ENCODE assay signal across 8 cellular contexts in the genomic region with DNA sequence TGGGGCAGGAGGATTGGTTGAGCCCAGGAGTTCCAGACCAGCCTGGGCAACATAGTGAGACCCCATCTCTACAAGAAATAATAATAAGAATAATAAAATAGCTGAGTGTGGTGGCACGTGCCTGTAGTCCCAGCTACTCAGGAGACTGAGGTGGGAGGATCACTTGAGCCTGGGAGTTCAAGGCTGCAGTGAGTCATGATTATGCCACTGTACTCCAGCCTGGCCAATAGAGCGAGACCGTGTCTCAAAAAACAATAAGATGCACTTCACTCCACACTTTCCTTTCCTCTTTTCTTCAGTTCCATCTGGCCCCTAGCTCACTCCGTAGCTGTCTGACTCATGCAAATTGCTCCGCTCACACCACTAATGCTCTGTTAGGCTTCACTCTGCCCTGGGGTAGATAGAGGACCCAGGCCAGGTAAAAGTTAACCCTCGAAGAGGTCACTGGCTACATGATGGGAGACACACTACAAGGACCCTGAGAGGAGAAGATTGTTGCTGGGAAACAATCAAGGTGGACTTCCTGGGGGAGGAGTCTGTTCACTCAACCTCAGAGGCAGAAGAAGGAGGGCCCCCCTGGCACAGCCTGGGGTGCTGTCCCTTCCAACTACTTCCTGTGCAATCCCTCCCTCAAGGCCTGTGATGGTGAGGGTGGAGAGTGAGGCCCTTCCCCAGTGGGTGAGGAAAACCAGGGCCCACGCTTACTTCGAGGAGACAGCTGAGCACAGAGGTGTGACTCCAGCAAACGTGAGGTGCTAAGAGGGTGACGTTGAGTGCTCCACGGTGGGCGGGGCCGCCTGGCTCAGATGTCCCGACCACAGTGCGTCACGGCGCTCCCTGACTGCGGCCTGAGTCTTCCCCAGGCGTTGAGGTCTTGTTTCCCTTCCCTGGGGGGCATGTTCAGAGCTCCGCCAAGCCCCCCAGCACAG. TPM values are rescaled to one million over a fixed set of nuclear protein-coding genes. Genes with fewer than 3 reads are reported as not detected.
DNase-seq lines count a peak whose midpoint lies in the region; ATAC-seq and TF ChIP-seq lines count a peak whose summit lies in the region.

No MANE protein-coding gene starts in this region.

- no peak overlapping the region for H3K4me3 Mint-ChIP-seq in type B pancreatic cell

- H3K27ac Mint-ChIP-seq in type B pancreatic cell, result no peak overlapping the region

- no peaks in the 10 kb centered on the region for H3K9me3 Mint-ChIP-seq in type B pancreatic cell

- no peak for TF ChIP-seq CTCF in type B pancreatic cell (conservative IDR thresholded peaks at IDR 0.05)

- peak; percentile 39 for DNase-seq in SKM-1 treated with dmso at 0.1 percent for 144 hours (lab: John Stamatoyannopoulos, UW; ENCODE audit: unreplicated experiment)
- no peak for DNase-seq in SKM-1 (lab: John Stamatoyannopoulos, UW; ENCODE audit: unreplicated experiment)
- DNase-seq in activated CD4-positive, alpha-beta T cell treated with anti-CD3 and anti-CD28 coated beads for 48 hours, result peak; percentile 56
- DNase-seq in kidney tubule cell (ENCODE audit: low spot score), result peak; percentile 95
- DNase-seq in NCI-H2029 (lab: John Stamatoyannopoulos, UW), result no peak
- DNase-seq in type B pancreatic cell (ENCODE audit: extremely low spot score, unreplicated experiment), result no peak

- peaks cover 19% of the 10 kb centered on the region for H3K27me3 Mint-ChIP-seq in type B pancreatic cell

- no peaks in the 10 kb centered on the region for H3K36me3 Mint-ChIP-seq in type B pancreatic cell

- peaks cover 3% of the 10 kb centered on the region for H3K4me1 Mint-ChIP-seq in type B pancreatic cell (ENCODE audit: unreplicated experiment)

- ATAC-seq in HG03097 (IDR thresholded peaks at IDR 0.05; ENCODE audit: low FRiP score, unreplicated experiment) (peak; percentile 31), HG02588 (IDR thresholded peaks at IDR 0.05; ENCODE audit: unreplicated experiment) (no peak)

RNA-seq across cellular contexts. Expression of gene TNFSF9, which starts 8.8 kb away (rescaled TPM):
- 1.3 and 3.4 TPM in 2 replicates for total RNA-seq in type B pancreatic cell (ENCODE audit: low replicate concordance)

RNA-seq across cellular contexts. Expression of gene TUBB4A, which starts 19.9 kb away (rescaled TPM):
- total RNA-seq in type B pancreatic cell (ENCODE audit: low replicate concordance), result 6.8 and 10.9 TPM in 2 replicates

RNA-seq across cellular contexts. Expression of gene DENND1C, which starts 40.4 kb away (rescaled TPM):
- total RNA-seq in type B pancreatic cell (ENCODE audit: low replicate concordance), result 0.93 and 0.94 TPM in 2 replicates

RNA-seq across cellular contexts. Expression of gene CRB3, which starts 57.9 kb away (rescaled TPM):
- 30.6 and 63.3 TPM in 2 replicates for total RNA-seq in type B pancreatic cell (ENCODE audit: low replicate concordance)

Comparison
In these comparisons a context has a peak if more than half of its experiments do, and no peak if none do; other contexts are left out.
1. DNase-seq: peak in SKM-1 treated with dmso at 0.1 percent for 144 hours (single experiment), activated CD4-positive, alpha-beta T cell treated with anti-CD3 and anti-CD28 coated beads for 48 hours (single experiment) and kidney tubule cell (single experiment); none in SKM-1 (single experiment), NCI-H2029 (single experiment) and type B pancreatic cell (single experiment).